Comparison of ENCODE assay signal across 27 cellular contexts in genomic region chr1:83917961-83918360, GRCh38.
"Had no signal": no experiment of that assay in that cellular context is flagged by ENCODE, and none has a peak within 500 bp of the region (broad histone marks: within the 10 kb centered on the region; RNA-seq: fewer than 3 reads in every experiment).

No MANE protein-coding gene starts in this region.

- H3K27me3 ChIP-seq: neural progenitor cell, pancreas, spleen, suprapubic skin, testis, tibial artery, transverse colon, upper lobe of right lung, uterus had no signal

- FAIRE-seq: pancreas had no signal

- H3K4me1 ChIP-seq: neural progenitor cell, pancreas, psoas muscle, spleen, suprapubic skin, testis, tibial artery, transverse colon, upper lobe of right lung, uterus had no signal

- H3K9ac ChIP-seq: neural progenitor cell had no signal

- H3K9me3 ChIP-seq: pancreas, suprapubic skin, testis, tibial artery, transverse colon, upper lobe of right lung, uterus had no signal

- DNase-seq: naive thymus-derived CD4-positive, alpha-beta T cell; natural killer cell; pancreas; posterior cingulate gyrus; psoas muscle; right cardiac atrium; spleen; stimulated activated CD4-positive, alpha-beta T cell treated with anti-CD3 and anti-CD28 coated beads, Interleukin-12 subunit alpha, Interleukin-12 subunit beta, amount 100 ng/mL, for 4 hours; stimulated activated CD4-positive, alpha-beta T cell treated with anti-CD3 and anti-CD28 coated beads, Interleukin-1b, Interleukin-23, amount 100 ng/mL, for 48 hours; stimulated activated CD4-positive, alpha-beta T cell treated with anti-CD3 and anti-CD28 coated beads, Interleukin-4, amount 100 ng/mL, for 1 hour; stimulated activated CD4-positive, alpha-beta T cell treated with anti-CD3 and anti-CD28 coated beads, Interleukin-4, amount 100 ng/mL, for 4 hours; stimulated activated CD8-positive, alpha-beta memory T cell treated with anti-CD3 and anti-CD28 coated beads, Interleukin-4, amount 100 ng/mL, for 48 hours; stimulated activated naive CD4-positive, alpha-beta T cell; stimulated activated naive CD8-positive, alpha-beta T cell treated with anti-CD3 and anti-CD28 coated beads, Interleukin-15, amount 100 ng/mL, for 72 hours; stimulated activated naive CD8-positive, alpha-beta T cell treated with anti-CD3 and anti-CD28 coated beads, Interleukin-15, Interleukin-2, amounts not matched to agents 100 U/mL and 50 U/mL, for 24 hours; substantia nigra; testis; tibial artery; transverse colon; upper lobe of right lung; uterus had no signal

- H2AFZ ChIP-seq: neural progenitor cell had no signal

- ATAC-seq: naive thymus-derived CD4-positive, alpha-beta T cell; natural killer cell; pancreas; psoas muscle; right cardiac atrium; sciatic nerve; stimulated activated memory B cell treated with anti-CD40 and anti-IgM and Interleukin-4, amounts not matched to agents 10 μg/mL and 1 μg/mL and 100 μg/mL, for 72 hours; stimulated activated naive CD8-positive, alpha-beta T cell treated with anti-CD3 and anti-CD28 coated beads, Interleukin-15, amount 100 ng/mL, for 72 hours; stimulated activated naive CD8-positive, alpha-beta T cell treated with anti-CD3 and anti-CD28 coated beads, Interleukin-15, Interleukin-2, amounts not matched to agents 100 U/mL and 50 U/mL, for 24 hours; upper lobe of right lung had no signal

- H3K4me2 ChIP-seq: neural progenitor cell, smooth muscle cell had no signal

- H3K4me3 ChIP-seq: neural progenitor cell, pancreas, psoas muscle, skin epidermis, smooth muscle cell, spleen, suprapubic skin, testis, tibial artery, transverse colon, upper lobe of right lung, uterus had no signal

- H3K27ac ChIP-seq: neural progenitor cell, pancreas, psoas muscle, skin epidermis, spleen, suprapubic skin, testis, tibial artery, transverse colon, upper lobe of right lung, uterus had no signal

- H3K36me3 ChIP-seq: spleen, suprapubic skin, transverse colon, upper lobe of right lung, uterus had no signal
